Comparison of ENCODE assay signal across 22 cellular contexts in genomic region chr21:37044643-37045042, GRCh38. TPM values are rescaled to one million over a fixed set of nuclear protein-coding genes. Genes with fewer than 3 reads are reported as not detected.
"Had no signal": no experiment of that assay in that cellular context is flagged by ENCODE, and none has a peak within 500 bp of the region (broad histone marks: within the 10 kb centered on the region; RNA-seq: fewer than 3 reads in every experiment).

No MANE protein-coding gene starts in this region.

- H3K4me3 Mint-ChIP-seq: IgD-negative memory B cell had no signal

- ATAC-seq: Panc1, PC-3, Right ventricle myocardium inferior, SK-N-SH treated with all-trans-retinoic acid at 6 μM for 48 hours had no signal

- H3K27ac ChIP-seq: SJCRH30 had no signal

- H3K36me3 Mint-ChIP-seq: IgD-negative memory B cell had no signal

- H3K4me3 ChIP-seq: SJCRH30 had no signal

- DNase-seq: Karpas-422, NCI-H1092 treated with DMSO at 0.1 percent for 48 hours, NCI-H1436, NCI-H187, NCI-H2029, NCI-H2081 treated with DMSO at 0.1 percent for 48 hours, NCI-H2171, NCI-H226, NCI-H446, NCI-H510A, NCI-H524 treated with DMSO at 0.1 percent for 48 hours, NCI-H69, NCI-H774, PC-3, SHP77 treated with DMSO at 0.1 percent for 48 hours, SJCRH30 had no signal

- H3K9me3 ChIP-seq: SJCRH30 had no signal

- H3K36me3 ChIP-seq: SJCRH30 had no signal

- H3K9me3 Mint-ChIP-seq: IgD-negative memory B cell had no signal

RNA-seq across cellular contexts. Expression of gene RIPPLY3, which starts 38.1 kb away (rescaled TPM):
- total RNA-seq: HT1080, Right ventricle myocardium inferior, RPMI7951, SJCRH30 had no signal
